In genomic region chr16:85346404-85347212, GRCh38 we compare ENCODE assay signal across 1 cellular context.
A peak's percentile ranks its signal among the peaks of the same experiment; 100 is the strongest.
TF ChIP-seq lines count a peak whose summit lies in the region.

No MANE protein-coding gene starts in this region.

TF ChIP-seq in K562, 482 proteins besides CTCF, POLR2A, EP300 and RAD21 (continued from another document):
- TF ChIP-seq GATAD2A (IDR thresholded peaks at IDR 0.05): no peak; the same call in 1 of the 2 replicates
- TF ChIP-seq LEF1 (IDR thresholded peaks at IDR 0.05): peak; percentile 58; the same call in 1 of the 2 replicates
- no peak for TF ChIP-seq ZBTB26 (CRISPR knock-in tag; IDR thresholded peaks at IDR 0.05)
- TF ChIP-seq USF1 (CRISPR knock-in tag; IDR thresholded peaks at IDR 0.05): peak; percentile 60
- no peak; the same call in 1 of the 2 replicates for TF ChIP-seq ELF4 (CRISPR knock-in tag; IDR thresholded peaks at IDR 0.05)
- TF ChIP-seq RBBP5 (IDR thresholded peaks at IDR 0.05; ENCODE audit: borderline replicate concordance, insufficient read depth, low read length, poor library complexity, severe bottlenecking): no peak
- no peak for TF ChIP-seq PTBP1 (IDR thresholded peaks at IDR 0.05; ENCODE audit: low read depth, low read length)
- peak; percentile 78 for TF ChIP-seq TFE3 (CRISPR knock-in tag; IDR thresholded peaks at IDR 0.05)
- TF ChIP-seq GABPA (tag; conservative IDR thresholded peaks at IDR 0.05; ENCODE audit: low read depth): no peak
- TF ChIP-seq TSHZ1 (CRISPR knock-in tag; IDR thresholded peaks at IDR 0.05): no peak
- no peak for TF ChIP-seq ZNF592 (IDR thresholded peaks at IDR 0.05)
- no peak for TF ChIP-seq E4F1 (CRISPR knock-in tag; IDR thresholded peaks at IDR 0.05; ENCODE audit: borderline replicate concordance)
- no peak for TF ChIP-seq ETS1 (conservative IDR thresholded peaks at IDR 0.05; ENCODE audit: control insufficient read depth, low read depth, low read length)
- TF ChIP-seq DPF2 (IDR thresholded peaks at IDR 0.05): no peak
- TF ChIP-seq GTF3C2 (IDR thresholded peaks at IDR 0.05; ENCODE audit: borderline replicate concordance, extremely low read depth, insufficient read length): no peak
- TF ChIP-seq HLTF (IDR thresholded peaks at IDR 0.05): no peak; the same call in 1 of the 2 replicates
- TF ChIP-seq MEIS2 (IDR thresholded peaks at IDR 0.05; ENCODE audit: partially characterized antibody): peak; percentile 93
